In genomic region chr6:115191989-115192388, GRCh38 we compare ENCODE assay signal across 33 cellular contexts.
"Had no signal": no experiment of that assay in that cellular context is flagged by ENCODE, and none has a peak within 500 bp of the region (broad histone marks: within the 10 kb centered on the region; RNA-seq: fewer than 3 reads in every experiment).

No MANE protein-coding gene starts in this region.

- H3K27me3 ChIP-seq: adrenal gland, body of pancreas, brain microvascular endothelial cell, breast epithelium had no signal

- FAIRE-seq: astrocyte, TTC549 had no signal

- H3K4me3 ChIP-seq: adrenal gland, body of pancreas, breast epithelium had no signal

- H3K36me3 ChIP-seq: adrenal gland, brain microvascular endothelial cell, breast epithelium had no signal

- H3K27ac ChIP-seq: adrenal gland, body of pancreas, brain microvascular endothelial cell, breast epithelium, VCaP had no signal

- DNase-seq: activated B cell treated with CpG ODN at 0.5 μM for 24 hours; activated CD4-positive, alpha-beta memory T cell treated with anti-CD3 and anti-CD28 coated beads for 36 hours; activated CD4-positive, alpha-beta T cell treated with anti-CD3 and anti-CD28 coated beads for 4 hours; activated CD4-positive, alpha-beta T cell treated with anti-CD3 and anti-CD28 coated beads, Interleukin-2, amount 10 ng/mL, durations not matched to agents 24 days and 14 days; activated CD4-positive, alpha-beta T cell treated with anti-CD3 and anti-CD28 coated beads, Interleukin-2, amount 50 U/mL, for 1 hour; activated CD4-positive, alpha-beta T cell treated with anti-CD3 and anti-CD28 coated beads, Interleukin-2, amount 50 U/mL, for 4 hours; activated CD4-positive, CD25-positive, alpha-beta regulatory T cell treated with anti-CD3 and anti-CD28 coated beads, Interleukin-2, amount 50 U/mL, for 72 hours; activated CD8-positive, alpha-beta memory T cell treated with anti-CD3 and anti-CD28 coated beads, Interleukin-2, amount 50 U/mL, for 4 hours; activated CD8-positive, alpha-beta T cell treated with anti-CD3 and anti-CD28 coated beads for 36 hours; activated effector memory CD4-positive, alpha-beta T cell treated with anti-CD3 and anti-CD28 coated beads, Interleukin-2, amount 50 U/mL, for 16 hours; activated gamma-delta T cell treated with Interleukin-2 at 50 U/mL for 16 hours; activated naive CD4-positive, alpha-beta T cell; activated naive CD4-positive, alpha-beta T cell treated with anti-CD3 and anti-CD28 coated beads for 36 hours; activated naive CD4-positive, alpha-beta T cell treated with anti-CD3 and anti-CD28 coated beads, Interleukin-2, amount 50 U/mL, for 16 hours; activated naive CD8-positive, alpha-beta T cell treated with anti-CD3 and anti-CD28 coated beads for 36 hours; activated T-cell treated with anti-CD3 and anti-CD28 coated beads for 4 hours; activated T-cell treated with anti-CD3 and anti-CD28 coated beads, Interleukin-2, amount 50 U/mL, for 1 hour; activated T-cell treated with anti-CD3 and anti-CD28 coated beads, Interleukin-2, amount 50 U/mL, for 4 hours; activated T-cell treated with anti-CD3 and anti-CD28 coated beads, Interleukin-2, amount 50 U/mL, for 72 hours; adrenal gland; amniotic stem cell; aorta; body of pancreas; brain microvascular endothelial cell; central memory CD4-positive, alpha-beta T cell; T-helper 2 cell; T-helper 9 cell had no signal

- H3K9me3 ChIP-seq: adrenal gland, body of pancreas, breast epithelium had no signal

- H3K4me1 ChIP-seq: adrenal gland, body of pancreas, breast epithelium had no signal

- ATAC-seq: activated CD8-positive, alpha-beta T cell treated with anti-CD3 and anti-CD28 coated beads for 36 hours; activated naive CD4-positive, alpha-beta T cell treated with anti-CD3 and anti-CD28 coated beads, Interleukin-2, amount 50 U/mL, for 72 hours; activated T-cell treated with anti-CD3 and anti-CD28 coated beads, Interleukin-2, amount 50 U/mL, for 4 hours; activated T-cell treated with anti-CD3 and anti-CD28 coated beads, Interleukin-2, amount 50 U/mL, for 72 hours; activated T-helper 17 cell treated with anti-CD3 and anti-CD28 coated beads, Interleukin-2, amount 50 U/mL, for 72 hours; body of pancreas had no signal
